19 cellular contexts compared by ENCODE assay signal in genomic region chr22:41550952-41551491, GRCh38. TPM values are rescaled to one million over a fixed set of nuclear protein-coding genes. Genes with fewer than 3 reads are reported as not detected.
"Had no signal": no experiment of that assay in that cellular context is flagged by ENCODE, and none has a peak within 500 bp of the region (broad histone marks: within the 10 kb centered on the region; RNA-seq: fewer than 3 reads in every experiment).

No MANE protein-coding gene starts in this region.

- ATAC-seq: SK-N-SH treated with all-trans-retinoic acid at 6 μM for 48 hours had no signal

- DNase-seq: KBM-7, MG63, NCI-H1092, NCI-H1105 treated with DMSO at 0.1 percent for 48 hours, NCI-H1417 treated with DMSO at 0.1 percent for 48 hours, NCI-H146, NCI-H1694 treated with DMSO at 0.1 percent for 48 hours, NCI-H1930, NCI-H2081, NCI-H2107, NCI-H2227 treated with DMSO at 0.1 percent for 48 hours, NCI-H524, NCI-H526 treated with DMSO at 0.1 percent for 48 hours, NCI-H748 treated with DMSO at 0.1 percent for 48 hours, SHP77 had no signal

- H3K36me3 ChIP-seq: MG63 had no signal

- H3K27me3 ChIP-seq: MG63 had no signal

- H3K9me3 ChIP-seq: MG63 had no signal

- H3K27ac ChIP-seq: HL-60, RWPE1 had no signal

- H3K4me3 ChIP-seq: MG63 had no signal

RNA-seq across cellular contexts. Expression of gene CSDC2, which starts 9.8 kb away (rescaled TPM):
- total RNA-seq: NCI-H460 had no signal
